ENCODE assay signal across 14 cellular contexts in genomic region chr10:60989400-60989876, GRCh38. TPM values are rescaled to one million over a fixed set of nuclear protein-coding genes. Genes with fewer than 3 reads are reported as not detected.
DNase-seq lines count a peak whose midpoint lies in the region; ATAC-seq and TF ChIP-seq lines count a peak whose summit lies in the region.
"Had no signal": no experiment of that assay in that cellular context is flagged by ENCODE, and none has a peak within 500 bp of the region (broad histone marks: within the 10 kb centered on the region; RNA-seq: fewer than 3 reads in every experiment).

No MANE protein-coding gene starts in this region.

- H3K27ac ChIP-seq in transverse colon = no peak overlapping the region
- H3K27ac ChIP-seq: upper lobe of left lung had no signal

- ATAC-seq in activated CD4-positive, alpha-beta T cell treated with anti-CD3 and anti-CD28 coated beads for 36 hours = peak; percentile 64
- ATAC-seq in HG03175 (IDR thresholded peaks at IDR 0.05; ENCODE audit: unreplicated experiment) = peak; percentile 86
- ATAC-seq in T-helper 17 cell = peak; percentile 44
- no peak for ATAC-seq in HG02623 (IDR thresholded peaks at IDR 0.05; ENCODE audit: unreplicated experiment)

- no peak for TF ChIP-seq POLR2A in transverse colon (IDR thresholded peaks at IDR 0.05)

- intact Hi-C loops in activated CD4-positive, alpha-beta T cell treated with anti-CD3 and anti-CD28 coated beads for 36 hours (cut with DNase I, micrococcal nuclease) = no loop called here
- intact Hi-C loops in transverse colon (cut with DNase I; ENCODE audit: low total_unique reads) = no loop called here

- 46 to 53% methylated on average over 2 to 4 of the region's 4 CpGs for WGBS in transverse colon (ENCODE audit: low coverage in 1 of 2), 2 donors

- POLR2A ChIA-PET in activated CD4-positive, alpha-beta T cell treated with anti-CD3 and anti-CD28 coated beads for 36 hours (lab: Charles Lee) = no interaction called here
- POLR2A ChIA-PET in activated CD4-positive, alpha-beta T cell treated with anti-CD3 and anti-CD28 coated beads, Interleukin-2, amount 10 ng/mL, durations not matched to agents 7 days and 5 days (lab: Charles Lee) = no interaction called here

- CTCF ChIA-PET in activated CD4-positive, alpha-beta T cell treated with anti-CD3 and anti-CD28 coated beads for 36 hours (lab: Charles Lee) = no interaction called here
- CTCF ChIA-PET in activated CD4-positive, alpha-beta T cell treated with anti-CD3 and anti-CD28 coated beads, Interleukin-2, amount 10 ng/mL, durations not matched to agents 7 days and 5 days (lab: Charles Lee) = no interaction called here

- H3K27me3 ChIP-seq in transverse colon = no peaks in the 10 kb centered on the region
- H3K27me3 ChIP-seq: upper lobe of left lung had no signal

- H3K4me1 Mint-ChIP-seq in activated CD4-positive, alpha-beta T cell treated with anti-CD3 and anti-CD28 coated beads for 36 hours = peaks cover 2% of the 10 kb centered on the region
- H3K4me1 Mint-ChIP-seq in activated CD4-positive, alpha-beta T cell treated with anti-CD3 and anti-CD28 coated beads, Interleukin-2, amount 10 ng/mL, durations not matched to agents 7 days and 5 days = no peaks in the 10 kb centered on the region
- no peaks in the 10 kb centered on the region for H3K4me1 Mint-ChIP-seq in T-helper 17 cell

- no peak for TF ChIP-seq CTCF in transverse colon (IDR thresholded peaks at IDR 0.05)

- no peaks in the 10 kb centered on the region for H3K36me3 ChIP-seq in transverse colon
- H3K36me3 ChIP-seq: upper lobe of left lung had no signal

- H3K9me3 ChIP-seq in T-helper 17 cell (ENCODE audit: control insufficient read depth, low read length, poor library complexity, severe bottlenecking) (no peaks in the 10 kb centered on the region), transverse colon (no peaks in the 10 kb centered on the region)
- H3K9me3 ChIP-seq: upper lobe of left lung had no signal

- no peak for DNase-seq in activated CD4-positive, alpha-beta T cell treated with anti-CD3 and anti-CD28 coated beads for 36 hours
- no peak for DNase-seq in activated CD4-positive, alpha-beta T cell treated with anti-CD3 and anti-CD28 coated beads, Interleukin-2, amount 10 ng/mL, durations not matched to agents 7 days and 5 days
- no peak for DNase-seq in T-helper 17 cell
- DNase-seq in transverse colon = peak; percentile 9
- DNase-seq in SHP77 treated with DMSO at 0.1 percent for 48 hours (lab: John Stamatoyannopoulos, UW) = no peak
- DNase-seq in NCI-H1436 treated with DMSO at 0.1 percent for 48 hours (lab: John Stamatoyannopoulos, UW) = no peak
- DNase-seq: activated T-cell treated with anti-CD3 and anti-CD28 coated beads, Interleukin-2, amount 50 U/mL, for 48 hours; GOT3; NCI-H774; stimulated activated CD4-positive, alpha-beta T cell treated with anti-CD3 and anti-CD28 coated beads, Interleukin-4, amount 100 ng/mL, for 24 hours; upper lobe of left lung had no signal

- in situ Hi-C loops in transverse colon (cut with MboI; ENCODE audit: low pct_ligation_motif_present in 1 of 4, low pct_unique_long_range_greater_than_20kb in 1 of 4, low sequenced_read_pairs in 3 of 4) = no loop called here

- no peaks in the 10 kb centered on the region for H3K36me3 Mint-ChIP-seq in activated CD4-positive, alpha-beta T cell treated with anti-CD3 and anti-CD28 coated beads for 36 hours (ENCODE audit: low read depth)
- no peaks in the 10 kb centered on the region for H3K36me3 Mint-ChIP-seq in activated CD4-positive, alpha-beta T cell treated with anti-CD3 and anti-CD28 coated beads, Interleukin-2, amount 10 ng/mL, durations not matched to agents 7 days and 5 days (ENCODE audit: low read depth)
- H3K36me3 Mint-ChIP-seq in T-helper 17 cell (ENCODE audit: low read depth) = peaks cover 3% of the 10 kb centered on the region

- H3K27ac Mint-ChIP-seq in activated CD4-positive, alpha-beta T cell treated with anti-CD3 and anti-CD28 coated beads for 36 hours = no peak overlapping the region
- H3K27ac Mint-ChIP-seq in activated CD4-positive, alpha-beta T cell treated with anti-CD3 and anti-CD28 coated beads, Interleukin-2, amount 10 ng/mL, durations not matched to agents 7 days and 5 days = no peak overlapping the region
- no peak overlapping the region for H3K27ac Mint-ChIP-seq in T-helper 17 cell
- H3K27ac Mint-ChIP-seq: T-helper 2 cell treated with Interferon-gamma antibody and Interleukin-4, amounts not matched to agents 5 μg/mL and 100 μg/mL, for 36 hours had no signal

- H3K27me3 Mint-ChIP-seq in activated CD4-positive, alpha-beta T cell treated with anti-CD3 and anti-CD28 coated beads for 36 hours = peaks cover 12% of the 10 kb centered on the region
- peaks cover 4% of the 10 kb centered on the region for H3K27me3 Mint-ChIP-seq in activated CD4-positive, alpha-beta T cell treated with anti-CD3 and anti-CD28 coated beads, Interleukin-2, amount 10 ng/mL, durations not matched to agents 7 days and 5 days
- peaks cover 33% of the 10 kb centered on the region for H3K27me3 Mint-ChIP-seq in T-helper 17 cell

- no peak overlapping the region for H3K4me3 ChIP-seq in transverse colon
- H3K4me3 ChIP-seq: upper lobe of left lung had no signal

- TF ChIP-seq EP300 in transverse colon (IDR thresholded peaks at IDR 0.05; ENCODE audit: low read depth) = no peak

- no peaks in the 10 kb centered on the region for H3K9me3 Mint-ChIP-seq in activated CD4-positive, alpha-beta T cell treated with anti-CD3 and anti-CD28 coated beads for 36 hours (ENCODE audit: low read depth)
- H3K9me3 Mint-ChIP-seq in activated CD4-positive, alpha-beta T cell treated with anti-CD3 and anti-CD28 coated beads, Interleukin-2, amount 10 ng/mL, durations not matched to agents 7 days and 5 days = no peaks in the 10 kb centered on the region
- H3K9me3 Mint-ChIP-seq: T-helper 2 cell treated with Interferon-gamma antibody and Interleukin-4, amounts not matched to agents 5 μg/mL and 100 μg/mL, for 36 hours had no signal

- peaks cover 0 to 10% (median 0%) of the 10 kb centered on the region in 4 donors for H3K4me1 ChIP-seq in transverse colon
- H3K4me1 ChIP-seq: upper lobe of left lung had no signal

- no peak overlapping the region for H3K4me3 Mint-ChIP-seq in activated CD4-positive, alpha-beta T cell treated with anti-CD3 and anti-CD28 coated beads for 36 hours
- no peak overlapping the region for H3K4me3 Mint-ChIP-seq in activated CD4-positive, alpha-beta T cell treated with anti-CD3 and anti-CD28 coated beads, Interleukin-2, amount 10 ng/mL, durations not matched to agents 7 days and 5 days
- no peak overlapping the region for H3K4me3 Mint-ChIP-seq in T-helper 17 cell
- H3K4me3 Mint-ChIP-seq: T-helper 2 cell treated with Interferon-gamma antibody and Interleukin-4, amounts not matched to agents 5 μg/mL and 100 μg/mL, for 36 hours had no signal

RNA-seq across cellular contexts. Expression of gene RHOBTB1, which starts 45.5 kb away (rescaled TPM):
- under 1 TPM; 0.04 to 0.21 TPM for total RNA-seq in activated CD4-positive, alpha-beta T cell treated with anti-CD3 and anti-CD28 coated beads for 36 hours
- under 1 TPM; 0.06 to 0.07 TPM for total RNA-seq in activated CD4-positive, alpha-beta T cell treated with anti-CD3 and anti-CD28 coated beads, Interleukin-2, amount 10 ng/mL, durations not matched to agents 7 days and 5 days
- total RNA-seq in T-helper 17 cell (10 to 100 TPM in 1 of 2 donors, under 1 TPM in 1; 0.37 to 10.8 TPM), transverse colon (10 to 100 TPM in 1 of 4 donors, 1 to 10 TPM in 3; 4.0 to 13.1 (median 9.0) TPM)
